Comparison of ENCODE assay signal across 8 cellular contexts in genomic region chr15:44195151-44195740, GRCh38. TPM values are rescaled to one million over a fixed set of nuclear protein-coding genes. Genes with fewer than 3 reads are reported as not detected.
DNase-seq lines count a peak whose midpoint lies in the region; ATAC-seq, FAIRE-seq and TF ChIP-seq lines count a peak whose summit lies in the region.

Gene FRMD5, minus strand, starts transcription at chr15:44195271.

- CTCF ChIA-PET in activated CD8-positive, alpha-beta T cell treated with anti-CD3 and anti-CD28 coated beads, Interleukin-2, amount 10 ng/mL, durations not matched to agents 7 days and 5 days (lab: Charles Lee) = interaction anchor here (0.6 kb wide), 1 partner anchor 1669 kb away, joined by 3 read pairs; no protein-coding TSS in a partner anchor

- no peaks in the 10 kb centered on the region for H3K9me3 ChIP-seq in ectodermal cell (ENCODE audit: control insufficient read depth, low read length)

- TF ChIP-seq POLR2A in lower leg skin (IDR thresholded peaks at IDR 0.05) = no peak

- no peaks in the 10 kb centered on the region for H3K9me3 Mint-ChIP-seq in activated CD8-positive, alpha-beta T cell treated with anti-CD3 and anti-CD28 coated beads, Interleukin-2, amount 10 ng/mL, durations not matched to agents 7 days and 5 days (ENCODE audit: insufficient read depth)

- peak within 1 kb of the TSS; percentile 67 for H3K27ac Mint-ChIP-seq in activated CD8-positive, alpha-beta T cell treated with anti-CD3 and anti-CD28 coated beads, Interleukin-2, amount 10 ng/mL, durations not matched to agents 7 days and 5 days

- FAIRE-seq in GM19239 (lab: Jason Lieb, UNC) = peak; percentile 88

- no peak within 1 kb of the TSS for H3K27ac ChIP-seq in ectodermal cell (ENCODE audit: insufficient read depth, low read depth, low read length, poor library complexity, severe bottlenecking)

- TF ChIP-seq CTCF in AG10803 (conservative IDR thresholded peaks at IDR 0.05; ENCODE audit: low read length) = peak; percentile 64
- no peak for TF ChIP-seq CTCF in lower leg skin (IDR thresholded peaks at IDR 0.05)

- DNase-seq in AG10803 (ENCODE audit: low read depth) (peak; percentile 95), GM19239 (ENCODE audit: insufficient read length, low spot score) (peak; percentile 75), NCI-H526 (lab: John Stamatoyannopoulos, UW) (peak; percentile 96 to 98), lower leg skin (ENCODE audit: low spot score in 2 of 2) (peak; percentile 78 to 94)
- peak; percentile 85 for DNase-seq in activated CD8-positive, alpha-beta T cell treated with anti-CD3 and anti-CD28 coated beads, Interleukin-2, amount 10 ng/mL, durations not matched to agents 7 days and 5 days
- peak; percentile 88 for DNase-seq in stimulated activated CD4-positive, alpha-beta T cell treated with anti-CD3 and anti-CD28 coated beads, Interleukin-4, amount 100 ng/mL, for 24 hours

- no peaks in the 10 kb centered on the region for H3K36me3 Mint-ChIP-seq in activated CD8-positive, alpha-beta T cell treated with anti-CD3 and anti-CD28 coated beads, Interleukin-2, amount 10 ng/mL, durations not matched to agents 7 days and 5 days (ENCODE audit: low read depth)

- peaks cover 60% of the 10 kb centered on the region for H3K27me3 Mint-ChIP-seq in activated CD8-positive, alpha-beta T cell treated with anti-CD3 and anti-CD28 coated beads, Interleukin-2, amount 10 ng/mL, durations not matched to agents 7 days and 5 days (ENCODE audit: low read depth)

- H3K4me1 Mint-ChIP-seq in activated CD8-positive, alpha-beta T cell treated with anti-CD3 and anti-CD28 coated beads, Interleukin-2, amount 10 ng/mL, durations not matched to agents 7 days and 5 days (ENCODE audit: low read depth) = peaks cover 13% of the 10 kb centered on the region

- H3K4me3 Mint-ChIP-seq in activated CD8-positive, alpha-beta T cell treated with anti-CD3 and anti-CD28 coated beads, Interleukin-2, amount 10 ng/mL, durations not matched to agents 7 days and 5 days = peak within 1 kb of the TSS; percentile 83

- intact Hi-C loops in lower leg skin (cut with DNase I; ENCODE audit: low total_unique reads) = no loop called here

- POLR2A ChIA-PET in activated CD8-positive, alpha-beta T cell treated with anti-CD3 and anti-CD28 coated beads, Interleukin-2, amount 10 ng/mL, durations not matched to agents 7 days and 5 days (lab: Charles Lee) = no interaction called here

- H3K27me3 ChIP-seq in ectodermal cell (ENCODE audit: control insufficient read depth, insufficient read depth, low read length, poor library complexity, severe bottlenecking) = peaks cover 37% of the 10 kb centered on the region

- H3K36me3 ChIP-seq in ectodermal cell (ENCODE audit: control insufficient read depth, insufficient read depth, low read length) = no peaks in the 10 kb centered on the region

- H3K4me3 ChIP-seq in AG10803 (ENCODE audit: low read length) (peak within 1 kb of the TSS; percentile 79), ectodermal cell (ENCODE audit: insufficient read depth, low read depth, low read length) (peak within 1 kb of the TSS; percentile 68), lower leg skin (ENCODE audit: low read depth, poor library complexity, severe bottlenecking) (peak within 1 kb of the TSS; percentile 21)

- H3K4me1 ChIP-seq in ectodermal cell (ENCODE audit: control insufficient read depth, insufficient read depth, low read length) = no peaks in the 10 kb centered on the region

- ATAC-seq in HG03432 (IDR thresholded peaks at IDR 0.05; ENCODE audit: unreplicated experiment) = peak; percentile 97
- ATAC-seq in activated CD8-positive, alpha-beta T cell treated with anti-CD3 and anti-CD28 coated beads, Interleukin-2, amount 10 ng/mL, durations not matched to agents 7 days and 5 days = peak; percentile 95

- 1 to 2% methylated on average over 43 of the region's 43 CpGs for WGBS in ectodermal cell, 2 experiments
- WGBS in lower leg skin, 2 donors = 2 to 3% methylated on average over 38 to 42 of the region's 43 CpGs

RNA-seq across cellular contexts. Expression of gene FRMD5, which starts in this region (rescaled TPM):
- total RNA-seq in activated CD8-positive, alpha-beta T cell treated with anti-CD3 and anti-CD28 coated beads, Interleukin-2, amount 10 ng/mL, durations not matched to agents 7 days and 5 days = not detected
- polyA plus RNA-seq in ectodermal cell (2013, experiment 1 of 4) = 6.8 TPM
- 8.1 TPM for polyA plus RNA-seq in ectodermal cell (2013, experiment 2 of 4)
- polyA plus RNA-seq in ectodermal cell (2013, experiment 3 of 4) = 6.9 TPM
- polyA plus RNA-seq in ectodermal cell (2013, experiment 4 of 4) = 6.1 TPM
- total RNA-seq in lower leg skin = 1 to 10 TPM in 1 of 4 donors, under 1 TPM in 3; 0.15 to 2.5 (median 0.29) TPM

Comparison
In these comparisons a context has a peak if more than half of its experiments do, and no peak if none do; other contexts are left out.
1. Peak in DNase-seq and ATAC-seq in activated CD8-positive, alpha-beta T cell treated with anti-CD3 and anti-CD28 coated beads, Interleukin-2, amount 10 ng/mL, durations not matched to agents 7 days and 5 days; RNA of the gene not detected or under 1 TPM.
2. H3K4me3 ChIP-seq: peak in every context shown above with its lines; median percentile 79 in AG10803; 68 in ectodermal cell; 21 in lower leg skin.